Comparison of ENCODE assay signal across 21 cellular contexts in the genomic region with DNA sequence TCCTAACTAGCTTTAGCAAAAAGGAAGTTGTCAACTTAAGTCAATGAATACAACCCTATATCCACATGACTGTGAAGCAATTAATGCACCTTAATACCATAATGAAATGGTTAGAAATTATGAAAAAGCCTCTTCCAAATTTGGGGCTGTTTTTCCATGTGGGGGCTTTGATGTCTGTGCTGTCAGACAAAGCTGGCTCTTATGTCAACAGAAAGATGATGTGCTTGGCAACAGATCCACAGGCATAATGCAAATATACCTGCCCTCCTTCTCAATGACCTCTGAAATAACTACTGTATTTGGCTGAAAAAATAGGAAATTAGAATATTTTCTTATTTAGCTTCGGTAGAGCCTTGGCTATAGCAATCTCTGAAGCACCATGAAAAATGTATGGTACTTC.
DNase-seq lines count a peak whose midpoint lies in the region; TF ChIP-seq lines count a peak whose summit lies in the region.
"Had no signal": no experiment of that assay in that cellular context is flagged by ENCODE, and none has a peak within 500 bp of the region (broad histone marks: within the 10 kb centered on the region; RNA-seq: fewer than 3 reads in every experiment).

No MANE protein-coding gene starts in this region.

- H3K36me3 ChIP-seq in A673 (ENCODE audit: insufficient read depth, low read length, poor library complexity, severe bottlenecking): no peaks in the 10 kb centered on the region
- H3K36me3 ChIP-seq: MG63, SJCRH30 had no signal

- H3K27me3 ChIP-seq in A673 (replicated peaks; ENCODE audit: insufficient read depth, low read depth, low read length, poor library complexity): peaks cover 15% of the 10 kb centered on the region
- H3K27me3 ChIP-seq: MG63, SJCRH30 had no signal

- H3K9me3 Mint-ChIP-seq in mesothelial cell of epicardium: peaks cover 7% of the 10 kb centered on the region

- H3K4me3 Mint-ChIP-seq in mesothelial cell of epicardium: no peak overlapping the region
- H3K4me3 Mint-ChIP-seq: CD8-positive, alpha-beta memory T cell had no signal

- H3K4me3 ChIP-seq in A673 (ENCODE audit: low read depth, low read length, poor library complexity, severe bottlenecking): no peak overlapping the region
- H3K4me3 ChIP-seq: K562, MG63, SJCRH30 had no signal

- H3K9me3 ChIP-seq in A673 (ENCODE audit: low read depth, low read length, poor library complexity, severe bottlenecking): no peaks in the 10 kb centered on the region
- H3K9me3 ChIP-seq: MG63, SJCRH30 had no signal

- peak; percentile 32 for DNase-seq in NCI-H1105 treated with DMSO at 0.1 percent for 48 hours (lab: John Stamatoyannopoulos, UW)
- DNase-seq in NCI-H1105 (lab: John Stamatoyannopoulos, UW): no peak
- peak; percentile 45 for DNase-seq in NCI-H146 (lab: John Stamatoyannopoulos, UW)
- DNase-seq in NCI-H748 (lab: John Stamatoyannopoulos, UW; ENCODE audit: unreplicated experiment): peak; percentile 75
- no peak for DNase-seq in mesothelial cell of epicardium (ENCODE audit: low spot score in 2 of 2, unreplicated experiment in 2 of 2)
- no peak for DNase-seq in A673 (ENCODE audit: low spot score)
- no peak for DNase-seq in AG20443 (ENCODE audit: low spot score)
- DNase-seq: 8988T; Calu3; CD8-positive, alpha-beta memory T cell; DMS153; GDM1; MG63; NCI-H187; NCI-H446; NCI-H774; OCI-M1; SJCRH30; T-helper 1 cell had no signal

- no peak overlapping the region for H3K27ac ChIP-seq in A673 (ENCODE audit: low read depth, low read length, poor library complexity, severe bottlenecking)
- H3K27ac ChIP-seq: C4-2B, SJCRH30 had no signal

- H3K27ac Mint-ChIP-seq in mesothelial cell of epicardium: peak overlapping the region; percentile 79
- H3K27ac Mint-ChIP-seq: CD8-positive, alpha-beta memory T cell had no signal

- POLR2A ChIA-PET in A673 (lab: Charles Lee; ENCODE audit: low non-redundant PET): no interaction called here

- no TSS peak for BruUV-seq in A673 (replicated peaks; lab: Mats Ljungman, UMichigan)

- H3K4me1 Mint-ChIP-seq in mesothelial cell of epicardium: peaks cover 51% of the 10 kb centered on the region
- H3K4me1 Mint-ChIP-seq: CD8-positive, alpha-beta memory T cell had no signal

- CTCF ChIA-PET in A673 (lab: Charles Lee): no interaction called here

- H3K27me3 Mint-ChIP-seq in mesothelial cell of epicardium (ENCODE audit: low read depth): no peaks in the 10 kb centered on the region
- H3K27me3 Mint-ChIP-seq: CD8-positive, alpha-beta memory T cell had no signal

- no peaks in the 10 kb centered on the region for H3K4me1 ChIP-seq in A673 (ENCODE audit: insufficient read depth, low read length, poor library complexity, severe bottlenecking)

- no peaks in the 10 kb centered on the region for H3K36me3 Mint-ChIP-seq in mesothelial cell of epicardium
- H3K36me3 Mint-ChIP-seq: CD8-positive, alpha-beta memory T cell had no signal

- TF ChIP-seq CTCF in mesothelial cell of epicardium (IDR thresholded peaks at IDR 0.05; ENCODE audit: unreplicated experiment) (no peak), A673 (conservative IDR thresholded peaks at IDR 0.05; ENCODE audit: low read depth, low read length) (no peak)

- intact Hi-C loops in A673 (cut with micrococcal nuclease; ENCODE audit: unreplicated experiment): no loop called here

Comparison
In these comparisons a context has a peak if more than half of its experiments do, and no peak if none do; other contexts are left out.
1. DNase-seq: peak in NCI-H1105 treated with DMSO at 0.1 percent for 48 hours (single experiment), NCI-H146 (single experiment) and NCI-H748 (single experiment); none in NCI-H1105 (single experiment), mesothelial cell of epicardium (0 of 2), A673 (single experiment) and AG20443 (single experiment).